In genomic region chr12:12813120-12814101, GRCh38 we compare ENCODE assay signal across 1 cellular context.
A peak's percentile ranks its signal among the peaks of the same experiment; 100 is the strongest.
TF ChIP-seq lines count a peak whose summit lies in the region.

Gene DDX47, plus strand, starts transcription at chr12:12813346. Its CDS starts 22 bp downstream, at chr12:12813368.

TF ChIP-seq in K562, 482 proteins besides CTCF, POLR2A, EP300 and RAD21 (continued from another document and continues in another):
- TF ChIP-seq ZNF518B (CRISPR knock-in tag; IDR thresholded peaks at IDR 0.05) (no peak), TRIM25 (IDR thresholded peaks at IDR 0.05; ENCODE audit: borderline replicate concordance) (no peak), SMARCC2 (IDR thresholded peaks at IDR 0.05; ENCODE audit: low read depth) (no peak), PHB2 (IDR thresholded peaks at IDR 0.05; ENCODE audit: low read depth) (no peak), HDAC6 (IDR thresholded peaks at IDR 0.05; ENCODE audit: low read depth, low read length) (no peak), ELF2 (CRISPR knock-in tag; IDR thresholded peaks at IDR 0.05) (peak; percentile 71), ETV5 (CRISPR knock-in tag; IDR thresholded peaks at IDR 0.05; ENCODE audit: low read depth) (peak; percentile 85), JUND (IDR thresholded peaks at IDR 0.05; ENCODE audit: borderline replicate concordance, low read depth, low read length) (peak; percentile 47; the same call in 1 of the 2 replicates), JUND (tag; IDR thresholded peaks at IDR 0.05; ENCODE audit: borderline replicate concordance, low read depth, low read length) (peak; percentile 63; the same call in 1 of the 3 replicates), ATF1 (CRISPR knock-in tag; IDR thresholded peaks at IDR 0.05) (no peak), ATF1 (tag; IDR thresholded peaks at IDR 0.05) (peak; percentile 82), FOXK2 (conservative IDR thresholded peaks at IDR 0.05 in 1 of 2, IDR thresholded peaks at IDR 0.05 in 1 of 2; ENCODE audit: low read depth in 2 of 2) (no peak), NONO (IDR thresholded peaks at IDR 0.05; ENCODE audit: low read depth in 2 of 2, low read length in 1 of 2) (no peak), CBX3 (IDR thresholded peaks at IDR 0.05; ENCODE audit: borderline replicate concordance in 1 of 2, low read length in 2 of 2) (no peak), CTCFL (IDR thresholded peaks at IDR 0.05; ENCODE audit: borderline replicate concordance, insufficient read depth, low read depth, low read length, poor library complexity, severe bottlenecking) (peak; percentile 83), EP400 (IDR thresholded peaks at IDR 0.05) (peak; percentile 61), ZC3H4 (CRISPR knock-in tag; IDR thresholded peaks at IDR 0.05; ENCODE audit: borderline replicate concordance) (no peak), DMBX1 (CRISPR knock-in tag; IDR thresholded peaks at IDR 0.05; ENCODE audit: borderline replicate concordance) (no peak), ARID2 (IDR thresholded peaks at IDR 0.05) (no peak), NCOA6 (IDR thresholded peaks at IDR 0.05) (no peak), CREM (IDR thresholded peaks at IDR 0.05; ENCODE audit: low read depth) (peak; percentile 88), NFRKB (IDR thresholded peaks at IDR 0.05; ENCODE audit: low read depth) (no peak), HMBOX1 (IDR thresholded peaks at IDR 0.05) (no peak), CEBPZ (IDR thresholded peaks at IDR 0.05; ENCODE audit: borderline replicate concordance, low read depth, low read length) (no peak), JUN (IDR thresholded peaks at IDR 0.05; ENCODE audit: borderline replicate concordance, low read depth, low read length) (0 out of 2 replicates have a peak, but pooled peaks have one; percentile 59), JUN (CRISPR knock-in tag; IDR thresholded peaks at IDR 0.05; ENCODE audit: borderline replicate concordance) (no peak), ZBTB34 (CRISPR knock-in tag; IDR thresholded peaks at IDR 0.05) (no peak), DACH1 (IDR thresholded peaks at IDR 0.05; ENCODE audit: partially characterized antibody) (no peak), THRA (IDR thresholded peaks at IDR 0.05) (no peak), HDGF (IDR thresholded peaks at IDR 0.05) (no peak), ZNF133 (CRISPR knock-in tag; IDR thresholded peaks at IDR 0.05) (no peak), ZBTB40 (IDR thresholded peaks at IDR 0.05) (peak; percentile 91), ZBTB40 (CRISPR knock-in tag; IDR thresholded peaks at IDR 0.05) (no peak), TSC22D4 (tag; IDR thresholded peaks at IDR 0.05) (no peak), XRCC4 (IDR thresholded peaks at IDR 0.05; ENCODE audit: extremely low read depth, insufficient read depth, insufficient read length) (no peak)
